ENCODE assay signal across 1 cellular context in the genomic region with DNA sequence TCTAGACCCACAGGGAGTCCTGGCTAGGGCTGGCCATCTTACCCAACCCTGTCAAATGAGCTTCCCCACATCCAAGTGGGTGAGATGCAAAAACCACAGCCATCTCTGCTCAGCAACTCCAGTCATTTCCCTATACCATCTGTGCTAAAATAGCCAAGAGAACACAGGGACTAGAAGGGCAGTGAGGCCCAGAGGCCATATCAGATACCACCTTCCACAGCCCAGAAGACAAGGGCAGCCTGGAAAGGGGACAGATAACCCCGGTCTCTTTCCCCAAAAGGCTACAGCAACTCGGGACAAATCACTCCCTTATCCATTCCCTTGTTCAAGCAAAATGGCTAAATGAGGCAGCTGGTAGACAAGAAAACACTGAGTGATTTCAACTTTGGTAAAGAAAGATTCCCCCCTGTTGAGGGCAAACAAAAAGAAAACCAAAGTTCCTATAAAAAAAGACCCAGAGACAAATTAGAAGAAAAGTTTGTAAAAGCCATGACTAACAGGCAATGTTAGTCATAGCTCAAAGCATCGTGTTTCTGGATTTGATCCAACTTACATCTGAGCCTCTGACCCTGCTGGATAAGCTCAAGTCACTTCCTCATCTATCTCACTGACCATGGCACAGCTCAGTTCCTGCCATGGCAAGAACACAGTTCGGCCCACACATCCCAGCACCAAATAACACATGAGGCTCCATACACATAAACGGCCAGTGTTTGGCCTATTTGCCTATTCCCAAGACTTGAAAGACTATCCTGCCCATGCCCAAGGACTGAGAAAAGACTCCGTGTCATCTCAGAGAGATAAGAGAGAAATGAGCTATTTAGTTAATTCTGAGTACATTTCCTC.
TF ChIP-seq lines count a peak whose summit lies in the region.

No MANE protein-coding gene starts in this region.

TF ChIP-seq in IMR-90, 13 proteins besides CTCF, POLR2A, EP300 and RAD21:
- TF ChIP-seq USF2 (IDR thresholded peaks at IDR 0.05; ENCODE audit: low read depth, low read length) (no peak), FOS (IDR thresholded peaks at IDR 0.05; ENCODE audit: low read depth, low read length) (peak; percentile 66), BHLHE40 (IDR thresholded peaks at IDR 0.05; ENCODE audit: low read depth, low read length) (0 out of 2 replicates have a peak, but pooled peaks have one; percentile 8)
